In the genomic region with DNA sequence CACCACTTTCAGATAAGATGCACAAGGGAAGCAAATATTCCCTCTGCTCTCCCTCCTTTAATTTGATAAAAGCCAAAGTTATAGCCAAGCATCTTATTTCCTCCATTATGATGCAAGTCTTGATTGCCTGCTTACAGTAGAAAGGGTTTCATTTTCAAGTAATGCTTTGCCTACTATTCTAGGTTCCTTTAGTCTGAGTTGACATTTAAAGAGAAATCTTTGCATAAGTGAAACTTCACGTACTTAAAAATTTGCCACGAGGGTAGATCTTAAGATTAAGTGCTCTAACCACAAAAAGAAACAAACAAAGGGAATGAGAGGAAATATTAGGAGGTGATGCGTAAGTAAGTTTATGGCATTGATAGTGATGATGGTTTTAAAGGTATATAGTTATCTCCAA, we compare ENCODE assay signal across 12 cellular contexts.
A peak's percentile ranks its signal among the peaks of the same experiment; 100 is the strongest.
DNase-seq lines count a peak whose midpoint lies in the region; ATAC-seq and TF ChIP-seq lines count a peak whose summit lies in the region.
"Had no signal": no experiment of that assay in that cellular context is flagged by ENCODE, and none has a peak within 500 bp of the region (broad histone marks: within the 10 kb centered on the region; RNA-seq: fewer than 3 reads in every experiment).

No MANE protein-coding gene starts in this region.

- no peak for DNase-seq in stimulated activated naive CD8-positive, alpha-beta T cell treated with anti-CD3 and anti-CD28 coated beads, Interleukin-15, Interleukin-2, amounts not matched to agents 100 U/mL and 50 U/mL, for 24 hours
- no peak for DNase-seq in stimulated activated naive CD8-positive, alpha-beta T cell treated with anti-CD3 and anti-CD28 coated beads, Interleukin-15, amount 100 ng/mL, for 72 hours
- DNase-seq in NAMALWA (ENCODE audit: low spot score): peak; percentile 31
- DNase-seq in stimulated activated naive CD4-positive, alpha-beta T cell treated with Interleukin-2 at 50 U/mL for 16 hours (lab: John Stamatoyannopoulos, UW): no peak
- no peak for DNase-seq in GM13976 (ENCODE audit: low spot score)
- DNase-seq in NOMO-1 treated with DMSO at 0.1 percent for 48 hours (lab: John Stamatoyannopoulos, UW; ENCODE audit: unreplicated experiment): no peak
- DNase-seq in SHP77 (lab: John Stamatoyannopoulos, UW): no peak
- DNase-seq: activated gamma-delta T cell, mammary epithelial cell, NCI-H1105, substantia nigra had no signal

- H3K4me1 Mint-ChIP-seq in stimulated activated naive CD8-positive, alpha-beta T cell treated with anti-CD3 and anti-CD28 coated beads, Interleukin-15, amount 100 ng/mL, for 72 hours: peaks cover 28% of the 10 kb centered on the region

- peak overlapping the region in 1 of 2 donors; percentile 32 for H3K4me3 Mint-ChIP-seq in stimulated activated naive CD8-positive, alpha-beta T cell treated with anti-CD3 and anti-CD28 coated beads, Interleukin-15, amount 100 ng/mL, for 72 hours

- no peaks in the 10 kb centered on the region for H3K27me3 Mint-ChIP-seq in stimulated activated naive CD8-positive, alpha-beta T cell treated with anti-CD3 and anti-CD28 coated beads, Interleukin-15, amount 100 ng/mL, for 72 hours

- H3K9me3 Mint-ChIP-seq in stimulated activated naive CD8-positive, alpha-beta T cell treated with anti-CD3 and anti-CD28 coated beads, Interleukin-15, amount 100 ng/mL, for 72 hours: no peaks in the 10 kb centered on the region

- peak; percentile 40 for ATAC-seq in stimulated activated naive CD8-positive, alpha-beta T cell treated with anti-CD3 and anti-CD28 coated beads, Interleukin-15, Interleukin-2, amounts not matched to agents 100 U/mL and 50 U/mL, for 24 hours
- ATAC-seq in stimulated activated naive CD8-positive, alpha-beta T cell treated with anti-CD3 and anti-CD28 coated beads, Interleukin-15, amount 100 ng/mL, for 72 hours: no peak
- ATAC-seq in HG02870 (IDR thresholded peaks at IDR 0.05; ENCODE audit: unreplicated experiment): peak; percentile 80

- in situ Hi-C loops in GM13976 (cut with MboI; ENCODE audit: low sequenced_read_pairs, unreplicated experiment): loop anchor here (25.0 kb wide), 1 partner anchor 419 kb away; no protein-coding TSS in a partner anchor

- TF ChIP-seq CTCF in GM13976 (IDR thresholded peaks at IDR 0.05; ENCODE audit: borderline replicate concordance, control extremely low read depth, extremely low read depth, insufficient read depth, missing control alignments): no peak

- no peak overlapping the region for H3K27ac Mint-ChIP-seq in stimulated activated naive CD8-positive, alpha-beta T cell treated with anti-CD3 and anti-CD28 coated beads, Interleukin-15, amount 100 ng/mL, for 72 hours
